ENCODE assay signal across 19 cellular contexts in genomic region chr22:36152088-36152487, GRCh38. TPM values are rescaled to one million over a fixed set of nuclear protein-coding genes. Genes with fewer than 3 reads are reported as not detected.
DNase-seq lines count a peak whose midpoint lies in the region; ATAC-seq and TF ChIP-seq lines count a peak whose summit lies in the region.
"Had no signal": no experiment of that assay in that cellular context is flagged by ENCODE, and none has a peak within 500 bp of the region (broad histone marks: within the 10 kb centered on the region; RNA-seq: fewer than 3 reads in every experiment).

No MANE protein-coding gene starts in this region.

- DNase-seq in activated naive CD4-positive, alpha-beta T cell (lab: John Stamatoyannopoulos, UW): no peak
- DNase-seq in effector memory CD8-positive, alpha-beta T cell: no peak
- no peak for DNase-seq in thoracic aorta (ENCODE audit: low spot score)
- no peak for DNase-seq in NCI-H2171 (lab: John Stamatoyannopoulos, UW)
- no peak for DNase-seq in dermis blood vessel endothelial cell
- DNase-seq: anterior cingulate cortex, COR-L47, NCI-H1436, NCI-H82, PC-3, psoas muscle, T1000 had no signal

- no peaks in the 10 kb centered on the region for H3K27me3 Mint-ChIP-seq in activated naive CD4-positive, alpha-beta T cell treated with anti-CD3 and anti-CD28 coated beads, Interleukin-2, amount 50 U/mL, for 24 hours
- no peaks in the 10 kb centered on the region for H3K27me3 Mint-ChIP-seq in effector memory CD8-positive, alpha-beta T cell
- H3K27me3 Mint-ChIP-seq: memory B cell, type B pancreatic cell had no signal

- no peaks in the 10 kb centered on the region for H3K36me3 ChIP-seq in HEK293 (ENCODE audit: control insufficient read depth in 2 of 2, insufficient read depth in 1 of 2, low read length in 2 of 2)
- no peaks in the 10 kb centered on the region for H3K36me3 ChIP-seq in thoracic aorta
- H3K36me3 ChIP-seq: SJSA1 had no signal

- TF ChIP-seq CTCF in HEK293 (tag by site-specific recombination; IDR thresholded peaks at IDR 0.05) (no peak), thoracic aorta (IDR thresholded peaks at IDR 0.05) (no peak)

- CTCF ChIA-PET in HEK293 (lab: Yijun Ruan, JAX): interaction anchor here (0.7 to 2.6 kb wide), 4 partner anchors 9 to 30 kb away, joined by 4 to 19 read pairs (median 6); no protein-coding TSS in a partner anchor

- no peak for ATAC-seq in effector memory CD8-positive, alpha-beta T cell (replicated peaks)
- ATAC-seq in thoracic aorta (ENCODE audit: insufficient number of reproducible peaks, low FRiP score, low read depth) (no peak), HG03521 (IDR thresholded peaks at IDR 0.05; ENCODE audit: unreplicated experiment) (no peak)
- ATAC-seq: PC-3, psoas muscle had no signal

- peak overlapping the region; percentile 24 for H3K4me3 Mint-ChIP-seq in activated naive CD4-positive, alpha-beta T cell treated with anti-CD3 and anti-CD28 coated beads, Interleukin-2, amount 50 U/mL, for 24 hours
- peak overlapping the region; percentile 73 to 96 for H3K4me3 Mint-ChIP-seq in effector memory CD8-positive, alpha-beta T cell
- H3K4me3 Mint-ChIP-seq: memory B cell, type B pancreatic cell had no signal

- peaks cover 11% of the 10 kb centered on the region for H3K36me3 Mint-ChIP-seq in activated naive CD4-positive, alpha-beta T cell treated with anti-CD3 and anti-CD28 coated beads, Interleukin-2, amount 50 U/mL, for 24 hours
- H3K36me3 Mint-ChIP-seq in effector memory CD8-positive, alpha-beta T cell (ENCODE audit: insufficient read depth): peaks cover 83% of the 10 kb centered on the region

- H3K27ac ChIP-seq in HEK293 (ENCODE audit: extremely low read depth, low read depth, low read length) (no peak overlapping the region), thoracic aorta (peak overlapping the region; percentile 31 to 45)
- H3K27ac ChIP-seq: psoas muscle, SJSA1 had no signal

- POLR2A ChIA-PET in HEK293 (lab: Yijun Ruan, JAX): no interaction called here

- peaks cover 81% of the 10 kb centered on the region for H3K4me1 Mint-ChIP-seq in activated naive CD4-positive, alpha-beta T cell treated with anti-CD3 and anti-CD28 coated beads, Interleukin-2, amount 50 U/mL, for 24 hours
- peaks cover 71 to 76% of the 10 kb centered on the region in 2 donors for H3K4me1 Mint-ChIP-seq in effector memory CD8-positive, alpha-beta T cell (ENCODE audit: low read depth in 2 of 2)

- no peaks in the 10 kb centered on the region for H3K27me3 ChIP-seq in thoracic aorta (replicated peaks; ENCODE audit: insufficient read depth)
- H3K27me3 ChIP-seq: SJSA1 had no signal

- H3K4me3 ChIP-seq in HEK293 (ENCODE audit: low read depth, low read length) (no peak overlapping the region), thoracic aorta (no peak overlapping the region)
- H3K4me3 ChIP-seq: psoas muscle, SJSA1 had no signal

- H3K9me3 Mint-ChIP-seq in activated naive CD4-positive, alpha-beta T cell treated with anti-CD3 and anti-CD28 coated beads, Interleukin-2, amount 50 U/mL, for 24 hours: no peaks in the 10 kb centered on the region
- H3K9me3 Mint-ChIP-seq in effector memory CD8-positive, alpha-beta T cell: no peaks in the 10 kb centered on the region

- H3K9me3 ChIP-seq in HEK293 (ENCODE audit: control insufficient read depth, insufficient read depth, low read depth, low read length) (no peaks in the 10 kb centered on the region), thoracic aorta (no peaks in the 10 kb centered on the region)
- H3K9me3 ChIP-seq: psoas muscle had no signal

- H3K4me1 ChIP-seq in HEK293 (ENCODE audit: control insufficient read depth, insufficient read depth, low read length) (no peaks in the 10 kb centered on the region), thoracic aorta (ENCODE audit: control insufficient read depth in 1 of 2, low read depth in 2 of 2) (peaks cover 31 to 52% of the 10 kb centered on the region in 2 donors)

- H3K27ac Mint-ChIP-seq in activated naive CD4-positive, alpha-beta T cell treated with anti-CD3 and anti-CD28 coated beads, Interleukin-2, amount 50 U/mL, for 24 hours: peak overlapping the region; percentile 63
- H3K27ac Mint-ChIP-seq in effector memory CD8-positive, alpha-beta T cell: peak overlapping the region; percentile 96 to 98
- H3K27ac Mint-ChIP-seq: type B pancreatic cell had no signal

TF ChIP-seq in HEK293, 187 proteins besides CTCF, POLR2A, EP300 and RAD21:
- TF ChIP-seq ZNF10 (tag by site-specific recombination; IDR thresholded peaks at IDR 0.05): no peak
- no peak for TF ChIP-seq ELK4 (IDR thresholded peaks at IDR 0.05; ENCODE audit: borderline replicate concordance, low read depth, low read length)
- peak; percentile 40 for TF ChIP-seq SETDB1 (IDR thresholded peaks at IDR 0.05; ENCODE audit: insufficient read length, low read length)
- TF ChIP-seq ZNF292 (tag by site-specific recombination; IDR thresholded peaks at IDR 0.05; ENCODE audit: borderline replicate concordance, low read depth): no peak
- no peak for TF ChIP-seq ZNF169 (tag by site-specific recombination; IDR thresholded peaks at IDR 0.05)

RNA-seq across cellular contexts. Expression of gene APOL3, which starts 8.5 kb away (rescaled TPM):
- total RNA-seq in thoracic aorta (100 to 1,000 TPM in 1 of 2 donors, 10 to 100 TPM in 1; 53.1 to 101 TPM), dermis blood vessel endothelial cell (212 and 214 TPM in 2 replicates)
- total RNA-seq: PC-3 had no signal

RNA-seq across cellular contexts. Expression of gene APOL4, which starts 49.5 kb away (rescaled TPM):
- total RNA-seq in thoracic aorta: 10 to 100 TPM in 1 of 2 donors, 1 to 10 TPM in 1; 1.4 to 30.3 TPM
- 2.4 and 3.1 TPM in 2 replicates for total RNA-seq in dermis blood vessel endothelial cell
- total RNA-seq: chondrocyte had no signal
